In the genomic region with DNA sequence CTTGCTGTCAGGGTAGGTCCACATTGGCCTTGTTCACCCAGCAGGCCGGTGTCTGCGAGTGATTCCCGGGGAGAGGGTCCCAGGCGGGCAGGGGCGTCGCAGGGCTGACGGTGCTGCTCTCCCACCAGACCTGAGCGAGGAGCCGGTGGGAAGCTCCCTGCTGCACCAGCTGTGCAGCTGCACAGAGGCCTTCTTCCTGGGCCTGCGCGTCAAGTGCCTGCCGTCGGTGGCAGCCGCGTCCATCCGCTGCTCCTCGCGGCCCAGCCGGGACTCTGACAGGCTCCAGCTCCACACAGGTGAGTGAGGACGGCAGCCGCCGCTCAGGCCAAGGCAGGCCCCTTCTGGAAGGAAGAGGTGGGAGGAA, we compare ENCODE assay signal across 17 cellular contexts. TPM values are rescaled to one million over a fixed set of nuclear protein-coding genes. Genes with fewer than 3 reads are reported as not detected.
DNase-seq lines count a peak whose midpoint lies in the region; ATAC-seq and TF ChIP-seq lines count a peak whose summit lies in the region.
"Had no signal": no experiment of that assay in that cellular context is flagged by ENCODE, and none has a peak within 500 bp of the region (broad histone marks: within the 10 kb centered on the region; RNA-seq: fewer than 3 reads in every experiment).

No MANE protein-coding gene starts in this region.

- H3K4me1 Mint-ChIP-seq in neural progenitor cell: peaks cover 10% of the 10 kb centered on the region

- no peaks in the 10 kb centered on the region; the same call in 1 of the 2 replicates for H3K9me3 ChIP-seq in BLaER1
- no peaks in the 10 kb centered on the region for H3K9me3 ChIP-seq in neural progenitor cell (ENCODE audit: low read depth)
- H3K9me3 ChIP-seq: SK-N-SH had no signal

- H3K27me3 ChIP-seq in BLaER1 (no peaks in the 10 kb centered on the region), neural progenitor cell (no peaks in the 10 kb centered on the region)

- H3K4me2 ChIP-seq in BLaER1 (peak overlapping the region; percentile 84), neural progenitor cell (no peak overlapping the region)
- H3K4me2 ChIP-seq: PC-9, SK-N-SH had no signal

- no peak for TF ChIP-seq CTCF in neural progenitor cell (IDR thresholded peaks at IDR 0.05)

- no peaks in the 10 kb centered on the region for H3K36me3 Mint-ChIP-seq in neural progenitor cell
- H3K36me3 Mint-ChIP-seq: CD8-positive, alpha-beta memory T cell had no signal

- no peak overlapping the region for H2AFZ ChIP-seq in neural progenitor cell (replicated peaks)
- H2AFZ ChIP-seq: PC-9 had no signal

- 0 out of 2 replicates have a peak overlapping the region, but pooled peaks have one; percentile 48 for H3K9ac ChIP-seq in BLaER1
- H3K9ac ChIP-seq in neural progenitor cell: no peak overlapping the region
- H3K9ac ChIP-seq: SK-N-SH had no signal

- H3K9me3 Mint-ChIP-seq in neural progenitor cell: no peaks in the 10 kb centered on the region
- H3K9me3 Mint-ChIP-seq: CD8-positive, alpha-beta memory T cell had no signal

- H3K4me1 ChIP-seq in BLaER1 (peaks cover 85% of the 10 kb centered on the region), neural progenitor cell (peaks cover 14% of the 10 kb centered on the region)

- peaks cover 6% of the 10 kb centered on the region for H3K27me3 Mint-ChIP-seq in neural progenitor cell (ENCODE audit: insufficient read depth, low read depth)
- H3K27me3 Mint-ChIP-seq: CD8-positive, alpha-beta memory T cell had no signal

- peak overlapping the region; percentile 3 for H3K27ac Mint-ChIP-seq in neural progenitor cell

- H3K27ac ChIP-seq in BLaER1 (peak overlapping the region; percentile 22; the same call in 1 of the 2 replicates), caudate nucleus (ENCODE audit: low read depth, low read length) (peak overlapping the region; percentile 65), neural progenitor cell (no peak overlapping the region)
- H3K27ac ChIP-seq: PC-9 had no signal

- no peak for ATAC-seq in HG03025 (IDR thresholded peaks at IDR 0.05; ENCODE audit: low FRiP score, unreplicated experiment)

- no peaks in the 10 kb centered on the region for H3K79me2 ChIP-seq in neural progenitor cell (ENCODE audit: low read depth)

- H3K36me3 ChIP-seq in BLaER1 (no peaks in the 10 kb centered on the region), neural progenitor cell (no peaks in the 10 kb centered on the region)

- H3K4me3 Mint-ChIP-seq in neural progenitor cell: no peak overlapping the region

- H3K4me3 ChIP-seq in BLaER1 (no peak overlapping the region), neural progenitor cell (no peak overlapping the region)
- H3K4me3 ChIP-seq: PC-9 had no signal

- H3F3A ChIP-seq in neural progenitor cell (ENCODE audit: low read depth): peaks cover 18% of the 10 kb centered on the region

- H4K20me1 ChIP-seq in BLaER1: no peaks in the 10 kb centered on the region
- peaks cover 5% of the 10 kb centered on the region for H4K20me1 ChIP-seq in neural progenitor cell (ENCODE audit: low read depth)

- DNase-seq in COLO668 (lab: John Stamatoyannopoulos, UW; ENCODE audit: unreplicated experiment): peak; percentile 33
- DNase-seq in caudate nucleus (lab: John Stamatoyannopoulos, UW): no peak
- no peak for DNase-seq in neural progenitor cell (ENCODE audit: low spot score)
- no peak for DNase-seq in NCI-H345 (lab: John Stamatoyannopoulos, UW)
- no peak for DNase-seq in HuH-7.5 (ENCODE audit: low spot score)
- DNase-seq: ACHN; CD8-positive, alpha-beta memory T cell; IMR-90; NCI-H1436; NCI-H2029 treated with DMSO at 0.1 percent for 48 hours; NCI-H69; PC-9; SK-N-SH had no signal

RNA-seq across cellular contexts. Expression of a gene that starts 14.6 kb away (rescaled TPM):
- total RNA-seq in neural progenitor cell (ENCODE audit: low replicate concordance): 0.09 TPM in 1 of 2 replicates, not detected in the other
- total RNA-seq: H4, LHCN-M2, PC-9 had no signal
